28 cellular contexts compared by ENCODE assay signal in the genomic region with DNA sequence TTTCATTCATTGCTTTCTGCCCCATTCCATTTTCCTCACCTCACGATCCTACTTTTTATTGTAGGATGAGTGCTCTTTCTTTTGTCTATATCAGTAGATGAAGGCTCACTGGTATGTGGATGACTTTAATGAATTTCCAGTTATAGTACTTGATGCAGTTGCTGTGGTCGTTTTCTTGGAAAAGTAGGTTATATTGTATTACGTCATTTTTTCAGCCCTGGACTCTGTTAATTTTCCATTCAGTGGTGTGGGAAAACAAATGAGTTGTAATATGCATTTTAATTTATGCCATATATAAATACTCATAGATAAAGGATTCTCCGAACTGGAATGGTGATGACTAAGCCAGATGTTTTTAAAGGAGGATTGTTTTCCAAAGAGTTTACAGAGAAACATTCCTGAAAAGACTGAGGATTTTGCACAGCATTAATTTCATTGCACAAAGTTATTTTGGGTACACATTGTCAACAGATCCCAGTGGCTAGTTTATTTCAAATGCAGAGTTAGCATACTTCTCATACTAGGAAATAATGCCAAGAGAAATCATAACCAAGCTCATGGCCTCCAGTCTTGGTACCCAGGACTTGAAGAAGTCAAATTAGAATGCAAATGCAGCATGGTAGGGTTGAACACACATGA.
"Had no signal": no experiment of that assay in that cellular context is flagged by ENCODE, and none has a peak within 500 bp of the region (broad histone marks: within the 10 kb centered on the region; RNA-seq: fewer than 3 reads in every experiment).

No MANE protein-coding gene starts in this region.

- ATAC-seq: activated CD8-positive, alpha-beta T cell treated with anti-CD3 and anti-CD28 coated beads for 36 hours; activated T-cell treated with anti-CD3 and anti-CD28 coated beads, Interleukin-2, amount 50 U/mL, for 4 hours; activated T-helper 17 cell treated with anti-CD3 and anti-CD28 coated beads, Interleukin-2, amount 50 U/mL, for 72 hours; body of pancreas; esophagus mucosa; WTC11 had no signal

- H3K4me1 ChIP-seq: adrenal gland, body of pancreas, colonic mucosa had no signal

- H3K27ac ChIP-seq: adrenal gland, body of pancreas, colonic mucosa, dorsolateral prefrontal cortex, VCaP had no signal

- H3K9me3 ChIP-seq: adrenal gland, body of pancreas, colonic mucosa had no signal

- DNase-seq: activated CD4-positive, alpha-beta T cell treated with anti-CD3 and anti-CD28 coated beads for 1 hour; activated CD4-positive, alpha-beta T cell treated with anti-CD3 and anti-CD28 coated beads for 48 hours; activated CD4-positive, alpha-beta T cell treated with anti-CD3 and anti-CD28 coated beads, Interleukin-2, amount 50 U/mL, for 1 hour; activated CD4-positive, alpha-beta T cell treated with anti-CD3 and anti-CD28 coated beads, Interleukin-2, amount 50 U/mL, for 48 hours; activated CD8-positive, alpha-beta memory T cell treated with anti-CD3 and anti-CD28 coated beads for 24 hours; activated CD8-positive, alpha-beta T cell treated with anti-CD3 and anti-CD28 coated beads for 36 hours; activated effector memory CD4-positive, alpha-beta T cell treated with Interleukin-2 at 50 U/mL for 16 hours; activated gamma-delta T cell treated with Interleukin-2 at 50 U/mL for 16 hours; activated naive CD4-positive, alpha-beta T cell treated with anti-CD3 and anti-CD28 coated beads, Interleukin-2, amount 50 U/mL, for 16 hours; activated naive CD4-positive, alpha-beta T cell treated with Interleukin-2 at 50 U/mL for 16 hours; activated T-cell treated with anti-CD3 and anti-CD28 coated beads, Interleukin-2, amount 50 U/mL, for 4 hours; adrenal gland; amygdala; aorta; body of pancreas; central memory CD4-positive, alpha-beta T cell; cerebellar nuclear complex; colonic mucosa; dorsolateral prefrontal cortex; effector memory CD4-positive, alpha-beta T cell; endodermal cell; foreskin fibroblast; head of caudate nucleus; T-helper 2 cell had no signal

- H3K36me3 ChIP-seq: adrenal gland, colonic mucosa had no signal

- H3K27me3 ChIP-seq: adrenal gland, body of pancreas, colonic mucosa had no signal

- H3K4me3 ChIP-seq: adrenal gland, body of pancreas, colonic mucosa, dorsolateral prefrontal cortex had no signal
